ENCODE assay signal across 30 cellular contexts in the genomic region with DNA sequence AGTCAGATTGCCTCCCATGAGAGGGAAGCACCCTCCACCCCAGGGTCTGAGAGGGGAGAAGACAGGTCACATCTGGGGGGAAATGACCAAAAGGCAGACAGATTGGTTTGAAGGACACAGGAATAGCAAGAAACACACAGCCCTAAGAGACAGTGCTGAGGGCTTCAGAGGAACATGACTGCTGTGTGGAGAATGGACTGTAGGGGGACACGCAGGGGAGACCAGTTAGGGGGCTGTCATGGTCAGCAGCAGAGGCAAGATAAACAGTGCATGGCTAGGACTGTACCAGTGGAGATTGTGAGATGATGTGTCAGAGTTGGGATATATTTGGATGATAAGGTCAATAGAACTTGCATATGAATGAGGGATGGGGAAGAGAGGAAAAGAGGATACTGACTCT. TPM values are rescaled to one million over a fixed set of nuclear protein-coding genes. Genes with fewer than 3 reads are reported as not detected.
DNase-seq lines count a peak whose midpoint lies in the region; TF ChIP-seq lines count a peak whose summit lies in the region.
"Had no signal": no experiment of that assay in that cellular context is flagged by ENCODE, and none has a peak within 500 bp of the region (broad histone marks: within the 10 kb centered on the region; RNA-seq: fewer than 3 reads in every experiment).

No MANE protein-coding gene starts in this region.

- H3K9ac ChIP-seq in KMS-11 (no peak overlapping the region), Karpas-422 (ENCODE audit: low read length) (no peak overlapping the region)

- H3K4me1 ChIP-seq in KMS-11 (ENCODE audit: low read depth, poor library complexity, severe bottlenecking) (peaks cover 6% of the 10 kb centered on the region), osteoblast (ENCODE audit: insufficient read depth, low read length) (peaks cover 4% of the 10 kb centered on the region), Karpas-422 (ENCODE audit: low read length) (no peaks in the 10 kb centered on the region)

- no peaks in the 10 kb centered on the region for H3K36me3 ChIP-seq in KMS-11 (ENCODE audit: insufficient read depth)
- H3K36me3 ChIP-seq in osteoblast (ENCODE audit: insufficient read depth, low read length) = no peaks in the 10 kb centered on the region
- no peaks in the 10 kb centered on the region for H3K36me3 ChIP-seq in Karpas-422 (ENCODE audit: insufficient read depth, low read length)
- H3K36me3 ChIP-seq: SJCRH30, thyroid gland had no signal

- H3K79me2 ChIP-seq in KMS-11 (ENCODE audit: insufficient read depth, low read depth) (no peaks in the 10 kb centered on the region), osteoblast (ENCODE audit: insufficient read depth, low read length) (no peaks in the 10 kb centered on the region), Karpas-422 (ENCODE audit: low read length) (no peaks in the 10 kb centered on the region)

- DNase-seq in cardiac fibroblast (ENCODE audit: low read depth in 2 of 2) = no peak
- DNase-seq in osteoblast (ENCODE audit: insufficient read length, low spot score, missing footprints) = peak; percentile 34
- no peak for DNase-seq in GM19238 (ENCODE audit: insufficient read length, low spot score)
- no peak for DNase-seq in C1 segment of cervical spinal cord (lab: John Stamatoyannopoulos, UW)
- no peak for DNase-seq in Karpas-422
- DNase-seq: activated CD4-positive, alpha-beta T cell treated with anti-CD3 and anti-CD28 coated beads, Interleukin-2, amount 50 U/mL, for 4 hours; activated gamma-delta T cell treated with Interleukin-2 at 50 U/mL for 16 hours; Caco-2; central memory CD4-positive, alpha-beta T cell; DND-41; dorsolateral prefrontal cortex; GOT3; hypothalamus; KG1; MV-4-11; NCI-H1694; NCI-H2171; NCI-H524; NK-92 treated with Interleukin-12 subunit alpha and Interleukin-12 subunit beta, amount 100 ng/mL, for 24 hours; nucleus accumbens; retina; SJCRH30; stimulated activated CD4-positive, alpha-beta T cell treated with anti-CD3 and anti-CD28 coated beads, Interleukin-4, amount 100 ng/mL, for 24 hours; stimulated activated naive CD8-positive, alpha-beta T cell treated with anti-CD3 and anti-CD28 coated beads, Interleukin-15, Interleukin-2, amounts not matched to agents 100 U/mL and 50 U/mL, for 24 hours; thyroid gland had no signal

- TF ChIP-seq CTCF in GM12872 (IDR thresholded peaks at IDR 0.05; ENCODE audit: insufficient read depth, low read depth, low read length) (peak; percentile 29; the same call in 1 of the 3 replicates), KMS-11 (conservative IDR thresholded peaks at IDR 0.05; ENCODE audit: low read depth, low read length) (0 out of 2 replicates have a peak, but pooled peaks have one; percentile 30), cardiac fibroblast (IDR thresholded peaks at IDR 0.05; ENCODE audit: low read depth, low read length) (peak; percentile 17), osteoblast (IDR thresholded peaks at IDR 0.05; ENCODE audit: extremely low read depth, low read depth, low read length) (no peak)

- H4K20me1 ChIP-seq in KMS-11 (ENCODE audit: insufficient read depth) (no peaks in the 10 kb centered on the region), osteoblast (ENCODE audit: insufficient read depth, low read length) (no peaks in the 10 kb centered on the region), Karpas-422 (ENCODE audit: insufficient read depth, low read depth, low read length) (no peaks in the 10 kb centered on the region)

- H2AFZ ChIP-seq in KMS-11 (ENCODE audit: low read depth) (no peak overlapping the region), osteoblast (ENCODE audit: low read length) (no peak overlapping the region), Karpas-422 (ENCODE audit: low read length) (no peak overlapping the region)

- H3K27me3 ChIP-seq in KMS-11 (ENCODE audit: insufficient read depth, low read depth) (peaks cover 31% of the 10 kb centered on the region), osteoblast (ENCODE audit: insufficient read depth, low read length) (peaks cover 9% of the 10 kb centered on the region), Karpas-422 (ENCODE audit: low read length) (no peaks in the 10 kb centered on the region)

- H3K4me2 ChIP-seq in KMS-11 (no peak overlapping the region), osteoblast (ENCODE audit: insufficient read depth, low read length) (no peak overlapping the region), Karpas-422 (ENCODE audit: low read depth, low read length, poor library complexity, severe bottlenecking) (no peak overlapping the region)

- H3K4me3 ChIP-seq in KMS-11 (IDR thresholded peaks at IDR 0.05; ENCODE audit: insufficient read depth, low read depth, low read length) (no peak overlapping the region), cardiac fibroblast (replicated peaks in 1 of 2; ENCODE audit: low read depth in 2 of 2, low read length in 2 of 2) (no peak overlapping the region), osteoblast (ENCODE audit: insufficient read depth, low read length) (no peak overlapping the region), Karpas-422 (ENCODE audit: low read length) (no peak overlapping the region)
- H3K4me3 ChIP-seq: dorsolateral prefrontal cortex, lung, SJCRH30, thyroid gland had no signal

- no peaks in the 10 kb centered on the region for H3K9me2 ChIP-seq in Karpas-422 (replicated peaks; ENCODE audit: insufficient read depth, low read length)

- H3K27ac ChIP-seq in KMS-11 (no peak overlapping the region), osteoblast (ENCODE audit: low read depth, low read length) (no peak overlapping the region), Karpas-422 (ENCODE audit: low read length) (no peak overlapping the region)
- H3K27ac ChIP-seq: dorsolateral prefrontal cortex, epithelial cell of prostate, SJCRH30, thyroid gland, VCaP had no signal

- H3K9me3 ChIP-seq in osteoblast (ENCODE audit: low read depth, low read length) = no peaks in the 10 kb centered on the region
- no peaks in the 10 kb centered on the region for H3K9me3 ChIP-seq in Karpas-422 (ENCODE audit: low read length)
- H3K9me3 ChIP-seq: Caco-2, SJCRH30, thyroid gland had no signal

RNA-seq across cellular contexts. Expression of a gene that starts 19.7 kb away (rescaled TPM):
- total RNA-seq in osteoblast = 23.5 and 36.5 TPM in 2 replicates
- total RNA-seq in Karpas-422 (2014; rRNA removed; shearing (Covaris generic); ENCODE audit: low replicate concordance) = 39.8 and 43.3 TPM in 2 replicates
